2 cellular contexts compared by ENCODE assay signal in genomic region chr2:241658296-241658695, GRCh38.
TF ChIP-seq lines count a peak whose summit lies in the region.

No MANE protein-coding gene starts in this region.

TF ChIP-seq in HepG2, 621 proteins besides CTCF, POLR2A, EP300 and RAD21:
- no peak for TF ChIP-seq HDAC1 (CRISPR knock-in tag; IDR thresholded peaks at IDR 0.05)
TF ChIP-seq in HepG2: peak in this region for 0.

TF ChIP-seq in IMR-90, 13 proteins besides CTCF, POLR2A, EP300 and RAD21:
- no peak for TF ChIP-seq RCOR1 (IDR thresholded peaks at IDR 0.05; ENCODE audit: insufficient replicate concordance, low read length)
- TF ChIP-seq CHD1 (IDR thresholded peaks at IDR 0.05; ENCODE audit: low read depth, low read length), result no peak
- no peak for TF ChIP-seq RFX5 (IDR thresholded peaks at IDR 0.05; ENCODE audit: low read depth, low read length)
- no peak for TF ChIP-seq USF2 (IDR thresholded peaks at IDR 0.05; ENCODE audit: low read depth, low read length)
- no peak for TF ChIP-seq ELK1 (IDR thresholded peaks at IDR 0.05; ENCODE audit: borderline replicate concordance, low read depth, low read length)
